ENCODE assay signal across 9 cellular contexts in genomic region chr7:29748286-29749099, GRCh38. TPM values are rescaled to one million over a fixed set of nuclear protein-coding genes. Genes with fewer than 3 reads are reported as not detected.
DNase-seq lines count a peak whose midpoint lies in the region; ATAC-seq and TF ChIP-seq lines count a peak whose summit lies in the region.
"Had no signal": no experiment of that assay in that cellular context is flagged by ENCODE, and none has a peak within 500 bp of the region (broad histone marks: within the 10 kb centered on the region; RNA-seq: fewer than 3 reads in every experiment).

No MANE protein-coding gene starts in this region.

- no peak for ATAC-seq in GM18517 (IDR thresholded peaks at IDR 0.05; ENCODE audit: unreplicated experiment)
- no peak for ATAC-seq in activated CD4-positive, alpha-beta T cell treated with anti-CD3 and anti-CD28 coated beads for 36 hours
- ATAC-seq in GM21515 (IDR thresholded peaks at IDR 0.05; ENCODE audit: unreplicated experiment), result no peak

- H3K4me3 ChIP-seq in ascending aorta, result no peak overlapping the region
- H3K4me3 ChIP-seq in kidney epithelial cell (ENCODE audit: low read depth, low read length), result no peak overlapping the region
- H3K4me3 ChIP-seq: BLaER1 treated with 17β-estradiol and CSF1 and Interleukin-3, amounts not matched to agents 10 nM and 100 nM had no signal

- TF ChIP-seq CTCF in ascending aorta (IDR thresholded peaks at IDR 0.05) (peak in 2 of 3 experiments; percentile 30 to 49), kidney epithelial cell (IDR thresholded peaks at IDR 0.05; ENCODE audit: insufficient read depth, low read length, poor library complexity, severe bottlenecking) (peak; percentile 67)

- no peaks in the 10 kb centered on the region for H3K9me3 ChIP-seq in ascending aorta
- H3K9me3 ChIP-seq: BLaER1 treated with 17β-estradiol and CSF1 and Interleukin-3, amounts not matched to agents 10 nM and 100 nM had no signal

- H3K4me1 Mint-ChIP-seq in activated CD4-positive, alpha-beta T cell treated with anti-CD3 and anti-CD28 coated beads for 36 hours, result no peaks in the 10 kb centered on the region

- intact Hi-C loops in ascending aorta (cut with DNase I), result loop anchor here (2.0 kb wide), 1 partner anchor 172 kb away; no protein-coding TSS in a partner anchor
- intact Hi-C loops in activated CD4-positive, alpha-beta T cell treated with anti-CD3 and anti-CD28 coated beads for 36 hours (cut with DNase I, micrococcal nuclease), result loop anchor here (1.0 to 10.0 kb wide), 4 partner anchors 114 to 314 kb away; no protein-coding TSS in a partner anchor

- POLR2A ChIA-PET in activated CD4-positive, alpha-beta T cell treated with anti-CD3 and anti-CD28 coated beads for 36 hours (lab: Charles Lee), result no interaction called here

- H3K27ac Mint-ChIP-seq in activated CD4-positive, alpha-beta T cell treated with anti-CD3 and anti-CD28 coated beads for 36 hours, result no peak overlapping the region

- no peaks in the 10 kb centered on the region for H3K36me3 Mint-ChIP-seq in activated CD4-positive, alpha-beta T cell treated with anti-CD3 and anti-CD28 coated beads for 36 hours (ENCODE audit: low read depth)

- H3K36me3 ChIP-seq in ascending aorta (no peaks in the 10 kb centered on the region), kidney epithelial cell (ENCODE audit: control insufficient read depth, insufficient read depth, low read length) (no peaks in the 10 kb centered on the region)
- H3K36me3 ChIP-seq: BLaER1 treated with 17β-estradiol and CSF1 and Interleukin-3, amounts not matched to agents 10 nM and 100 nM had no signal

- H3K4me3 Mint-ChIP-seq in activated CD4-positive, alpha-beta T cell treated with anti-CD3 and anti-CD28 coated beads for 36 hours, result no peak overlapping the region

- peak; percentile 34 for DNase-seq in NOMO-1 treated with DMSO at 0.1 percent for 48 hours (lab: John Stamatoyannopoulos, UW; ENCODE audit: unreplicated experiment)
- DNase-seq in NOMO-1 treated with dmso at 0.1 percent for 144 hours (lab: John Stamatoyannopoulos, UW; ENCODE audit: unreplicated experiment), result no peak
- peak; percentile 52 for DNase-seq in NCI-H2196 (lab: John Stamatoyannopoulos, UW; ENCODE audit: unreplicated experiment)
- DNase-seq in ascending aorta (ENCODE audit: low spot score in 2 of 2), result no peak
- no peak for DNase-seq in kidney epithelial cell (ENCODE audit: low read depth)
- no peak for DNase-seq in activated CD4-positive, alpha-beta T cell treated with anti-CD3 and anti-CD28 coated beads for 36 hours

- no peaks in the 10 kb centered on the region for H3K27me3 Mint-ChIP-seq in activated CD4-positive, alpha-beta T cell treated with anti-CD3 and anti-CD28 coated beads for 36 hours

- H3K27me3 ChIP-seq in ascending aorta, result no peaks in the 10 kb centered on the region
- no peaks in the 10 kb centered on the region for H3K27me3 ChIP-seq in kidney epithelial cell (ENCODE audit: control insufficient read depth, insufficient read depth, low read length)
- H3K27me3 ChIP-seq: BLaER1 treated with 17β-estradiol and CSF1 and Interleukin-3, amounts not matched to agents 10 nM and 100 nM had no signal

- no peaks in the 10 kb centered on the region for H3K4me1 ChIP-seq in ascending aorta
- H3K4me1 ChIP-seq: BLaER1 treated with 17β-estradiol and CSF1 and Interleukin-3, amounts not matched to agents 10 nM and 100 nM had no signal

- no peak overlapping the region for H3K27ac ChIP-seq in ascending aorta
- H3K27ac ChIP-seq: BLaER1 treated with 17β-estradiol and CSF1 and Interleukin-3, amounts not matched to agents 10 nM and 100 nM had no signal

- H3K9me3 Mint-ChIP-seq in activated CD4-positive, alpha-beta T cell treated with anti-CD3 and anti-CD28 coated beads for 36 hours (ENCODE audit: low read depth), result no peaks in the 10 kb centered on the region

- CTCF ChIA-PET in activated CD4-positive, alpha-beta T cell treated with anti-CD3 and anti-CD28 coated beads for 36 hours (lab: Charles Lee), result interaction anchor here (0.9 to 2.2 kb wide), 3 partner anchors 105 to 314 kb away, joined by 3 to 13 read pairs (median 3); no protein-coding TSS in a partner anchor

RNA-seq across cellular contexts. Expression of gene WIPF3, which starts 57.8 kb away (rescaled TPM):
- total RNA-seq in ascending aorta (4.6 TPM), kidney epithelial cell (0.46 and 0.68 TPM in 2 replicates)
- total RNA-seq in activated CD4-positive, alpha-beta T cell treated with anti-CD3 and anti-CD28 coated beads for 36 hours, result not detected

Comparison
In these comparisons a context has a peak if more than half of its experiments do, and no peak if none do; other contexts are left out.
1. DNase-seq: peak in NOMO-1 treated with DMSO at 0.1 percent for 48 hours (single experiment) and NCI-H2196 (single experiment); none in NOMO-1 treated with dmso at 0.1 percent for 144 hours (single experiment), ascending aorta (0 of 2), kidney epithelial cell (single experiment) and activated CD4-positive, alpha-beta T cell treated with anti-CD3 and anti-CD28 coated beads for 36 hours (single experiment).